In genomic region chrX:17674611-17675010, GRCh38 we compare ENCODE assay signal across 25 cellular contexts.
A peak's percentile ranks its signal among the peaks of the same experiment; 100 is the strongest.
DNase-seq lines count a peak whose midpoint lies in the region; ATAC-seq, FAIRE-seq and TF ChIP-seq lines count a peak whose summit lies in the region.
"Had no signal": no experiment of that assay in that cellular context is flagged by ENCODE, and none has a peak within 500 bp of the region (broad histone marks: within the 10 kb centered on the region; RNA-seq: fewer than 3 reads in every experiment).

No MANE protein-coding gene starts in this region.

- H3K9me3 ChIP-seq in BLaER1 treated with 17β-estradiol and CSF1 and Interleukin-3, amounts not matched to agents 10 nM and 100 nM (replicated peaks in 1 of 11): peaks cover 0 to 9% (median 0%) of the 10 kb centered on the region in 11 experiments; a peak in 2 of 22 replicates
- no peaks in the 10 kb centered on the region for H3K9me3 ChIP-seq in astrocyte (ENCODE audit: insufficient read depth, low read depth, low read length)
- H3K9me3 ChIP-seq: prostate gland, SJSA1, transverse colon had no signal

- H3K27me3 ChIP-seq in BLaER1 treated with 17β-estradiol and CSF1 and Interleukin-3, amounts not matched to agents 10 nM and 100 nM: peaks cover 96 to 100% (median 99%) of the 10 kb centered on the region in 11 experiments
- H3K27me3 ChIP-seq in astrocyte (ENCODE audit: insufficient read depth, low read length) (no peaks in the 10 kb centered on the region), kidney epithelial cell (ENCODE audit: control insufficient read depth, insufficient read depth, low read length) (no peaks in the 10 kb centered on the region)
- H3K27me3 ChIP-seq: SJSA1, stomach, transverse colon had no signal

- no peak overlapping the region for H3K27ac Mint-ChIP-seq in astrocyte (ENCODE audit: unreplicated experiment)
- H3K27ac Mint-ChIP-seq: CD8-positive, alpha-beta memory T cell; mesothelial cell of epicardium; nephron progenitor cell; T-helper 17 cell had no signal

- peaks cover 0 to 7% (median 0%) of the 10 kb centered on the region in 11 experiments; a peak in 2 of 22 replicates for H4K20me1 ChIP-seq in BLaER1 treated with 17β-estradiol and CSF1 and Interleukin-3, amounts not matched to agents 10 nM and 100 nM
- H4K20me1 ChIP-seq in astrocyte (ENCODE audit: insufficient read depth, low read length): peaks cover 12% of the 10 kb centered on the region

- H3K36me3 ChIP-seq in BLaER1 treated with 17β-estradiol and CSF1 and Interleukin-3, amounts not matched to agents 10 nM and 100 nM: no peaks in the 10 kb centered on the region
- H3K36me3 ChIP-seq in astrocyte (ENCODE audit: insufficient read depth, low read length) (no peaks in the 10 kb centered on the region), kidney epithelial cell (ENCODE audit: control insufficient read depth, insufficient read depth, low read length) (no peaks in the 10 kb centered on the region)
- H3K36me3 ChIP-seq: prostate gland, SJSA1, stomach, transverse colon, WERI-Rb-1 had no signal

- H3K9ac ChIP-seq in BLaER1 treated with 17β-estradiol and CSF1 and Interleukin-3, amounts not matched to agents 10 nM and 100 nM: no peak overlapping the region
- H3K9ac ChIP-seq in astrocyte (ENCODE audit: low read length): no peak overlapping the region

- H3K27me3 Mint-ChIP-seq in astrocyte (ENCODE audit: low read depth, unreplicated experiment): no peaks in the 10 kb centered on the region
- H3K27me3 Mint-ChIP-seq: CD8-positive, alpha-beta memory T cell; T-helper 17 cell had no signal

- no peak for ATAC-seq in HG02973 (IDR thresholded peaks at IDR 0.05; ENCODE audit: unreplicated experiment)
- no peak for ATAC-seq in HG03045 (IDR thresholded peaks at IDR 0.05; ENCODE audit: unreplicated experiment)
- ATAC-seq: Panc1, T-helper 17 cell had no signal

- peak overlapping the region in 8 of 11 experiments; percentile 2 to 37 (median 14); a peak in 10 of 22 replicates for H3K4me2 ChIP-seq in BLaER1 treated with 17β-estradiol and CSF1 and Interleukin-3, amounts not matched to agents 10 nM and 100 nM
- no peak overlapping the region for H3K4me2 ChIP-seq in astrocyte (ENCODE audit: low read length)

- H2AFZ ChIP-seq in astrocyte (ENCODE audit: low read depth, low read length): no peak overlapping the region

- H3K4me1 Mint-ChIP-seq in astrocyte (ENCODE audit: low read depth, unreplicated experiment): no peaks in the 10 kb centered on the region
- H3K4me1 Mint-ChIP-seq: CD8-positive, alpha-beta memory T cell; nephron progenitor cell; T-helper 17 cell had no signal

- FAIRE-seq in astrocyte (lab: Jason Lieb, UNC): peak; percentile 80

- H3K4me3 Mint-ChIP-seq in astrocyte (ENCODE audit: unreplicated experiment): no peak overlapping the region
- H3K4me3 Mint-ChIP-seq: CD8-positive, alpha-beta memory T cell; H9; mesothelial cell of epicardium; nephron progenitor cell; T-helper 17 cell had no signal

- TF ChIP-seq CTCF in astrocyte (IDR thresholded peaks at IDR 0.05; ENCODE audit: insufficient read depth, low read depth, low read length) (no peak), kidney epithelial cell (IDR thresholded peaks at IDR 0.05; ENCODE audit: insufficient read depth, low read length, poor library complexity, severe bottlenecking) (no peak)

- H3K9me3 Mint-ChIP-seq in astrocyte (ENCODE audit: unreplicated experiment): no peaks in the 10 kb centered on the region
- H3K9me3 Mint-ChIP-seq: CD8-positive, alpha-beta memory T cell; H9; mesothelial cell of epicardium; nephron progenitor cell had no signal

- H3K27ac ChIP-seq in BLaER1 treated with 17β-estradiol and CSF1 and Interleukin-3, amounts not matched to agents 10 nM and 100 nM: no peak overlapping the region
- H3K27ac ChIP-seq in astrocyte (ENCODE audit: low read depth, low read length): no peak overlapping the region
- H3K27ac ChIP-seq: prostate gland, SJSA1, stomach, transverse colon, WERI-Rb-1 had no signal

- peaks cover 0 to 10% (median 7%) of the 10 kb centered on the region in 10 experiments; a peak in 8 of 20 replicates for H3K4me1 ChIP-seq in BLaER1 treated with 17β-estradiol and CSF1 and Interleukin-3, amounts not matched to agents 10 nM and 100 nM
- H3K4me1 ChIP-seq in astrocyte (ENCODE audit: insufficient read depth, low read length): no peaks in the 10 kb centered on the region
- H3K4me1 ChIP-seq: prostate gland had no signal

- peak; percentile 1 for DNase-seq in LoVo (ENCODE audit: low spot score)
- DNase-seq in astrocyte (ENCODE audit: low read depth): peak; percentile 8
- peak; percentile 12 for DNase-seq in kidney epithelial cell (ENCODE audit: low read depth)
- no peak for DNase-seq in NCI-H774 (lab: John Stamatoyannopoulos, UW)
- no peak for DNase-seq in T-helper 9 cell
- DNase-seq: activated gamma-delta T cell treated with Interleukin-2 at 50 U/mL for 16 hours; CD8-positive, alpha-beta memory T cell; effector CD4-positive, alpha-beta T cell; H9; NCI-H1417 treated with DMSO at 0.1 percent for 48 hours; NCI-H2171; NCI-H82; nephron progenitor cell; stimulated activated CD4-positive, alpha-beta T cell treated with anti-CD3 and anti-CD28 coated beads, Interleukin-4, amount 100 ng/mL, for 4 hours; stomach; T-helper 17 cell; transverse colon; WERI-Rb-1 had no signal

- H3K4me3 ChIP-seq in BLaER1 treated with 17β-estradiol and CSF1 and Interleukin-3, amounts not matched to agents 10 nM and 100 nM: no peak overlapping the region
- H3K4me3 ChIP-seq in astrocyte (ENCODE audit: insufficient read depth, low read depth, low read length) (no peak overlapping the region), kidney epithelial cell (ENCODE audit: low read depth, low read length) (no peak overlapping the region)
- H3K4me3 ChIP-seq: prostate gland, SJSA1, stomach, transverse colon had no signal

- no peaks in the 10 kb centered on the region for H3K79me2 ChIP-seq in astrocyte (ENCODE audit: insufficient read depth, low read length)

- H3K36me3 Mint-ChIP-seq in astrocyte (ENCODE audit: low read depth, unreplicated experiment): no peaks in the 10 kb centered on the region
- H3K36me3 Mint-ChIP-seq: CD8-positive, alpha-beta memory T cell; mesothelial cell of epicardium had no signal

Comparison
In these comparisons a context has a peak if more than half of its experiments do, and no peak if none do; other contexts are left out.
1. DNase-seq: peak in LoVo (single experiment), astrocyte (single experiment) and kidney epithelial cell (single experiment); none in NCI-H774 (single experiment) and T-helper 9 cell (single experiment).